ENCODE assay signal across 12 cellular contexts in genomic region chr7:130490287-130490686, GRCh38. TPM values are rescaled to one million over a fixed set of nuclear protein-coding genes. Genes with fewer than 3 reads are reported as not detected.
A peak's percentile ranks its signal among the peaks of the same experiment; 100 is the strongest.
DNase-seq lines count a peak whose midpoint lies in the region; ATAC-seq, FAIRE-seq and TF ChIP-seq lines count a peak whose summit lies in the region.
"Had no signal": no experiment of that assay in that cellular context is flagged by ENCODE, and none has a peak within 500 bp of the region (broad histone marks: within the 10 kb centered on the region; RNA-seq: fewer than 3 reads in every experiment).

No MANE protein-coding gene starts in this region.

- FAIRE-seq in TTC549 (lab: Jason Lieb, UNC) = peak; percentile 91
- FAIRE-seq: RCC 7860 had no signal

- peak overlapping the region; percentile 81 for H3K4me3 Mint-ChIP-seq in GM23338

- H3K27me3 Mint-ChIP-seq in GM23338 (ENCODE audit: insufficient read depth, low read depth, poor library complexity) = peaks cover 20% of the 10 kb centered on the region

- WGBS in psoas muscle, 3 donors = 48 to 66% (median 55%) methylated on average over 16 of the region's 16 CpGs
- WGBS in body of pancreas, 2 donors = 69 to 92% methylated on average over 16 of the region's 16 CpGs

- peak overlapping the region; percentile 94 for H3K27ac Mint-ChIP-seq in GM23338
- H3K27ac Mint-ChIP-seq: stimulated activated naive CD8-positive, alpha-beta T cell treated with anti-CD3 and anti-CD28 coated beads, Interleukin-15, Interleukin-2, amounts not matched to agents 100 ng/mL and 50 ng/mL, for 24 hours had no signal

- no peak overlapping the region for H2AFZ ChIP-seq in GM23338

- peak overlapping the region; percentile 85 for H3K27ac ChIP-seq in GM23338 (ENCODE audit: low read depth)
- no peak overlapping the region for H3K27ac ChIP-seq in psoas muscle
- H3K27ac ChIP-seq in body of pancreas = no peak overlapping the region
- no peak overlapping the region for H3K27ac ChIP-seq in colonic mucosa
- H3K27ac ChIP-seq: foreskin keratinocyte had no signal

- no peak overlapping the region for H3K9ac ChIP-seq in colonic mucosa (ENCODE audit: low read depth in 2 of 2, low read length in 2 of 2)

- H3K4me1 ChIP-seq in GM23338 (ENCODE audit: insufficient read depth) (peaks cover 42% of the 10 kb centered on the region), psoas muscle (no peaks in the 10 kb centered on the region), body of pancreas (peaks cover 78% of the 10 kb centered on the region), colonic mucosa (no peaks in the 10 kb centered on the region)

- peaks cover 10% of the 10 kb centered on the region for H3K27me3 ChIP-seq in GM23338 (ENCODE audit: insufficient read depth)
- H3K27me3 ChIP-seq in psoas muscle (ENCODE audit: insufficient read depth in 3 of 3, low read length in 2 of 3) = peaks cover 0 to 46% (median 21%) of the 10 kb centered on the region in 3 donors
- no peaks in the 10 kb centered on the region for H3K27me3 ChIP-seq in body of pancreas
- H3K27me3 ChIP-seq in colonic mucosa = no peaks in the 10 kb centered on the region
- H3K27me3 ChIP-seq: foreskin keratinocyte had no signal

- peaks cover 3% of the 10 kb centered on the region; the same call in 1 of the 2 replicates for H3F3A ChIP-seq in GM23338 (replicated peaks; ENCODE audit: low read depth)

- H3K79me2 ChIP-seq in GM23338 (replicated peaks; ENCODE audit: insufficient read depth) = peaks cover 79% of the 10 kb centered on the region

- peak; percentile 1; the same call in 2 of the 3 replicates for ATAC-seq in GM23338
- no peak for ATAC-seq in psoas muscle
- no peak for ATAC-seq in body of pancreas
- no peak for ATAC-seq in HG03045 (IDR thresholded peaks at IDR 0.05; ENCODE audit: unreplicated experiment)

- 0 out of 2 replicates have a peak, but pooled peaks cover 3% of the 10 kb centered on the region for H3K36me3 ChIP-seq in GM23338 (ENCODE audit: insufficient read depth)
- H3K36me3 ChIP-seq in psoas muscle (ENCODE audit: insufficient read depth in 1 of 2, low read depth in 1 of 2) = no peaks in the 10 kb centered on the region
- H3K36me3 ChIP-seq in body of pancreas (replicated peaks in 1 of 2; ENCODE audit: insufficient read depth in 1 of 2, low read depth in 2 of 2) = no peaks in the 10 kb centered on the region
- H3K36me3 ChIP-seq in colonic mucosa = no peaks in the 10 kb centered on the region

- no peak for TF ChIP-seq POLR2A in body of pancreas (IDR thresholded peaks at IDR 0.05)

- no peaks in the 10 kb centered on the region for H3K9me3 ChIP-seq in psoas muscle
- no peaks in the 10 kb centered on the region for H3K9me3 ChIP-seq in body of pancreas
- no peaks in the 10 kb centered on the region for H3K9me3 ChIP-seq in colonic mucosa

- peaks cover 3% of the 10 kb centered on the region; the same call in 1 of the 2 replicates for H3K9me2 ChIP-seq in GM23338 (ENCODE audit: insufficient read depth)

- H3K4me3 ChIP-seq in GM23338 = peak overlapping the region; percentile 58
- peak overlapping the region; percentile 61 for H3K4me3 ChIP-seq in psoas muscle
- H3K4me3 ChIP-seq in body of pancreas = no peak overlapping the region
- no peak overlapping the region for H3K4me3 ChIP-seq in colonic mucosa

- peaks cover 40% of the 10 kb centered on the region for H3K36me3 Mint-ChIP-seq in GM23338 (ENCODE audit: low read depth)

- DNase-seq in GM23338 (ENCODE audit: low spot score) = peak; percentile 88
- peak; percentile 33 for DNase-seq in iPS DF 19.7 (ENCODE audit: low read depth, low spot score)
- DNase-seq in psoas muscle = no peak
- no peak for DNase-seq in body of pancreas
- DNase-seq in COLO829 (ENCODE audit: low spot score) = no peak
- no peak for DNase-seq in colonic mucosa
- DNase-seq: activated T-cell treated with anti-CD3 and anti-CD28 coated beads for 4 hours had no signal

- H3K9me3 Mint-ChIP-seq in GM23338 = peaks cover 18% of the 10 kb centered on the region
- H3K9me3 Mint-ChIP-seq: stimulated activated naive CD8-positive, alpha-beta T cell treated with anti-CD3 and anti-CD28 coated beads, Interleukin-15, Interleukin-2, amounts not matched to agents 100 ng/mL and 50 ng/mL, for 24 hours had no signal

- peaks cover 53% of the 10 kb centered on the region for H3K4me1 Mint-ChIP-seq in GM23338

- peak overlapping the region; percentile 80 for H3K4me2 ChIP-seq in GM23338

- no peak for TF ChIP-seq CTCF in GM23338 (conservative IDR thresholded peaks at IDR 0.05; ENCODE audit: low read depth in 2 of 2)
- no peak for TF ChIP-seq CTCF in psoas muscle (IDR thresholded peaks at IDR 0.05)
- no peak for TF ChIP-seq CTCF in body of pancreas (IDR thresholded peaks at IDR 0.05)
- no peak for TF ChIP-seq CTCF in colonic mucosa (IDR thresholded peaks at IDR 0.05)

- H4K20me1 ChIP-seq in GM23338 (replicated peaks; ENCODE audit: insufficient read depth) = peaks cover 10% of the 10 kb centered on the region

- intact Hi-C loops in psoas muscle (cut with DNase I) (no loop called here), body of pancreas (cut with DNase I) (loop anchor here (10.0 kb wide), 1 partner anchor 415 kb away; the partner anchor contains the start of gene KLHDC10), colonic mucosa (cut with DNase I) (no loop called here)

TF ChIP-seq in GM23338, 12 proteins besides CTCF, POLR2A, EP300 and RAD21:
- TF ChIP-seq POLR2AphosphoS5 (IDR thresholded peaks at IDR 0.05; ENCODE audit: low read depth) (peak; percentile 56; the same call in 1 of the 2 replicates), ZNF331 (CRISPR knock-in tag; IDR thresholded peaks at IDR 0.05; ENCODE audit: low read depth) (no peak), ZNF462 (CRISPR knock-in tag; IDR thresholded peaks at IDR 0.05) (no peak), STAT1 (IDR thresholded peaks at IDR 0.05; ENCODE audit: unreplicated experiment) (no peak)
TF ChIP-seq in GM23338: peak in this region for 1.

RNA-seq across cellular contexts. Expression of gene MEST, which starts 1.6 kb away (rescaled TPM):
- 229 and 230 TPM in 2 replicates for total RNA-seq in GM23338 (2014; rRNA removed; shearing (Covaris generic))
- 161 and 167 TPM in 2 replicates for polyA plus RNA-seq in GM23338 (2016; fragmentation: Nextera tagmentation; extraction: Ambion mirVana)
- total RNA-seq in psoas muscle = 10 to 100 TPM in 2 of 4 donors, 1 to 10 TPM in 2; 3.0 to 12.6 (median 8.8) TPM
- polyA plus RNA-seq in psoas muscle = 1 to 10 TPM; 2.8 to 5.3 (median 4.2) TPM
- total RNA-seq in body of pancreas = 10 to 100 TPM; 24.1 to 68.9 TPM
- 10 to 100 TPM; 28.2 to 48.6 TPM for total RNA-seq in colonic mucosa

RNA-seq across cellular contexts. Expression of gene CEP41, which starts 49.5 kb away (rescaled TPM):
- 11.5 and 17.4 TPM in 2 replicates for total RNA-seq in GM23338 (2014; rRNA removed; shearing (Covaris generic))
- polyA plus RNA-seq in GM23338 (2016; fragmentation: Nextera tagmentation; extraction: Ambion mirVana) (25.0 and 26.2 TPM in 2 replicates), psoas muscle (1 to 10 TPM; 3.0 to 4.6 (median 4.2) TPM)
- total RNA-seq in psoas muscle (1 to 10 TPM; 2.4 to 4.6 (median 3.2) TPM), body of pancreas (1 to 10 TPM; 6.9 to 8.3 TPM), colonic mucosa (10 to 100 TPM in 1 of 2 donors, 1 to 10 TPM in 1; 6.9 to 13.6 TPM)

Comparison
In these comparisons a context has a peak if more than half of its experiments do, and no peak if none do; other contexts are left out.
1. DNase-seq: peak in GM23338 (single experiment) and iPS DF 19.7 (single experiment); none in psoas muscle (0 of 2), body of pancreas (0 of 4), COLO829 (single experiment) and colonic mucosa (single experiment).
2. H3K4me3 ChIP-seq: peak in GM23338 (single experiment) and psoas muscle (single experiment); none in body of pancreas (0 of 2) and colonic mucosa (single experiment).